Comparison of ENCODE assay signal across 8 cellular contexts in genomic region chr11:70201876-70202861, GRCh38. TPM values are rescaled to one million over a fixed set of nuclear protein-coding genes. Genes with fewer than 3 reads are reported as not detected.
DNase-seq lines count a peak whose midpoint lies in the region; ATAC-seq and TF ChIP-seq lines count a peak whose summit lies in the region.

No MANE protein-coding gene starts in this region.

- TF ChIP-seq POLR2A in breast epithelium (IDR thresholded peaks at IDR 0.05): no peak

- POLR2A ChIA-PET in AG04449 (lab: Yijun Ruan, JAX): no interaction called here

- peak overlapping the region; percentile 90 to 94 for H3K27ac ChIP-seq in breast epithelium

- intact Hi-C loops in breast epithelium (cut with DNase I; ENCODE audit: low total_unique reads): loop anchor here (2.0 to 10.0 kb wide), 2 partner anchors 53 to 69 kb away; partner anchors contain the start of gene PPFIA1

- ATAC-seq in HG02840 (IDR thresholded peaks at IDR 0.05; ENCODE audit: low FRiP score, unreplicated experiment): no peak

- TF ChIP-seq CTCF in AG04449 (IDR thresholded peaks at IDR 0.05; ENCODE audit: insufficient read depth, low read length, missing control alignments): no peak
- TF ChIP-seq CTCF in breast epithelium (IDR thresholded peaks at IDR 0.05): no peak

- H3K36me3 ChIP-seq in MG63 (peaks cover 33% of the 10 kb centered on the region), breast epithelium (peaks cover 5% of the 10 kb centered on the region)

- H3K27me3 ChIP-seq in MG63 (no peaks in the 10 kb centered on the region), breast epithelium (no peaks in the 10 kb centered on the region), mononuclear cell (ENCODE audit: insufficient read depth, low read length) (no peaks in the 10 kb centered on the region)

- peaks cover 6 to 15% of the 10 kb centered on the region in 2 donors for H3K4me1 ChIP-seq in breast epithelium
- H3K4me1 ChIP-seq in mononuclear cell (ENCODE audit: insufficient read depth, low read length): peaks cover 42% of the 10 kb centered on the region

- DNase-seq in AG04449 (ENCODE audit: low read depth, low spot score): no peak
- DNase-seq in MG63: no peak
- DNase-seq in breast epithelium (ENCODE audit: low spot score in 2 of 2): no peak
- DNase-seq in NCI-H128 (lab: John Stamatoyannopoulos, UW; ENCODE audit: unreplicated experiment): no peak
- DNase-seq in NCI-H1694 (lab: John Stamatoyannopoulos, UW): no peak
- DNase-seq in stimulated activated CD4-positive, alpha-beta T cell treated with anti-CD3 and anti-CD28 coated beads, Interleukin-1b, Interleukin-23, amount 100 ng/mL, for 48 hours: no peak

- CTCF ChIA-PET in AG04449 (lab: Yijun Ruan, JAX): interaction anchor here (1.2 to 11.3 kb wide), 3 partner anchors 10 to 291 kb away, joined by 4 to 200 read pairs (median 6); no protein-coding TSS in a partner anchor

- peak overlapping the region; percentile 99 for H3K4me3 ChIP-seq in AG04449 (ENCODE audit: low read depth, low read length)
- H3K4me3 ChIP-seq in MG63: peak overlapping the region; percentile 99
- H3K4me3 ChIP-seq in breast epithelium: peak overlapping the region; percentile 82 to 98 (median 95)
- H3K4me3 ChIP-seq in mononuclear cell (ENCODE audit: low read length): peak overlapping the region; percentile 99

- no peaks in the 10 kb centered on the region for H3K9me3 ChIP-seq in MG63
- no peaks in the 10 kb centered on the region for H3K9me3 ChIP-seq in breast epithelium
- no peaks in the 10 kb centered on the region for H3K9me3 ChIP-seq in mononuclear cell (ENCODE audit: low read depth, low read length)

RNA-seq across cellular contexts. Expression of gene FADD, which starts 0.9 kb away (rescaled TPM):
- 37.8 and 91.0 TPM in 2 replicates for total RNA-seq in MG63 (2014; rRNA removed; shearing (Covaris generic); ENCODE audit: low replicate concordance)
- total RNA-seq in breast epithelium (10 to 100 TPM; 17.6 to 33.1 (median 30.2) TPM), mononuclear cell (16.8 TPM)
